19 cellular contexts compared by ENCODE assay signal in the genomic region with DNA sequence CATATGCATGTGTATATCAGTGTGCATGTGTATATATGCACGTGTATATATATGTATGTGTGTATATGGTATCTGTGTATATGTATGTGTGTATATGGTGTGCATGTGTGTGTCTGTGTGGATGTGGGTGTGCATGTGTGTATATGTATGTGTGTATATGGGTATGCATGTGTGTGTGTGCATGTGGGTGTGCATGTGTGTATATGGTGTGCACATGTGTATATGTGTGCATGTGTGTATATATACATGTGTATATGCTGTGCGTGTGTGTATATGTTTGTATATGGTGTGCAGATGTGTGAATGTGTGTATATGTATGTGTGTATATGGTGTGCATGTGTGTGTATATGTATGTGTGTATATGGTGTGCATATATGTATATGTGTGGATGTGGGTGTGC.
DNase-seq lines count a peak whose midpoint lies in the region; ATAC-seq and FAIRE-seq lines count a peak whose summit lies in the region.
"Had no signal": no experiment of that assay in that cellular context is flagged by ENCODE, and none has a peak within 500 bp of the region (broad histone marks: within the 10 kb centered on the region; RNA-seq: fewer than 3 reads in every experiment).

No MANE protein-coding gene starts in this region.

- no peak overlapping the region for H3K4me3 Mint-ChIP-seq in activated naive CD8-positive, alpha-beta T cell treated with anti-CD3 and anti-CD28 coated beads, Interleukin-2, amount 50 U/mL, for 24 hours
- no peak overlapping the region for H3K4me3 Mint-ChIP-seq in activated naive CD8-positive, alpha-beta T cell treated with anti-CD3 and anti-CD28 coated beads for 36 hours
- H3K4me3 Mint-ChIP-seq in stimulated activated effector memory CD8-positive, alpha-beta T cell treated with anti-CD3 and anti-CD28 coated beads, Interleukin-12 subunit alpha, Interleukin-12 subunit beta, amount 100 ng/mL, for 72 hours = no peak overlapping the region
- H3K4me3 Mint-ChIP-seq: CD4-positive, alpha-beta memory T cell had no signal

- no peaks in the 10 kb centered on the region for H3K27me3 Mint-ChIP-seq in activated naive CD8-positive, alpha-beta T cell treated with anti-CD3 and anti-CD28 coated beads, Interleukin-2, amount 50 U/mL, for 24 hours
- no peaks in the 10 kb centered on the region for H3K27me3 Mint-ChIP-seq in activated naive CD8-positive, alpha-beta T cell treated with anti-CD3 and anti-CD28 coated beads for 36 hours
- H3K27me3 Mint-ChIP-seq: CD4-positive, alpha-beta memory T cell had no signal

- H3K36me3 Mint-ChIP-seq in activated naive CD8-positive, alpha-beta T cell treated with anti-CD3 and anti-CD28 coated beads, Interleukin-2, amount 50 U/mL, for 24 hours (ENCODE audit: low read depth) = no peaks in the 10 kb centered on the region
- no peaks in the 10 kb centered on the region for H3K36me3 Mint-ChIP-seq in activated naive CD8-positive, alpha-beta T cell treated with anti-CD3 and anti-CD28 coated beads for 36 hours
- H3K36me3 Mint-ChIP-seq in stimulated activated effector memory CD8-positive, alpha-beta T cell treated with anti-CD3 and anti-CD28 coated beads, Interleukin-12 subunit alpha, Interleukin-12 subunit beta, amount 100 ng/mL, for 72 hours = no peaks in the 10 kb centered on the region
- H3K36me3 Mint-ChIP-seq: CD4-positive, alpha-beta memory T cell had no signal

- no peaks in the 10 kb centered on the region for H3K4me1 Mint-ChIP-seq in activated naive CD8-positive, alpha-beta T cell treated with anti-CD3 and anti-CD28 coated beads, Interleukin-2, amount 50 U/mL, for 24 hours
- no peaks in the 10 kb centered on the region for H3K4me1 Mint-ChIP-seq in activated naive CD8-positive, alpha-beta T cell treated with anti-CD3 and anti-CD28 coated beads for 36 hours
- H3K4me1 Mint-ChIP-seq in stimulated activated effector memory CD8-positive, alpha-beta T cell treated with anti-CD3 and anti-CD28 coated beads, Interleukin-12 subunit alpha, Interleukin-12 subunit beta, amount 100 ng/mL, for 72 hours = peaks cover 6% of the 10 kb centered on the region
- H3K4me1 Mint-ChIP-seq: CD4-positive, alpha-beta memory T cell had no signal

- peak; percentile 80 for FAIRE-seq in HTR-8/SVneo (lab: Jason Lieb, UNC)
- FAIRE-seq: GM19239, H1 had no signal

- peak overlapping the region; percentile 16 for H3K27ac Mint-ChIP-seq in activated naive CD8-positive, alpha-beta T cell treated with anti-CD3 and anti-CD28 coated beads, Interleukin-2, amount 50 U/mL, for 24 hours
- H3K27ac Mint-ChIP-seq in activated naive CD8-positive, alpha-beta T cell treated with anti-CD3 and anti-CD28 coated beads for 36 hours = no peak overlapping the region
- H3K27ac Mint-ChIP-seq in stimulated activated effector memory CD8-positive, alpha-beta T cell treated with anti-CD3 and anti-CD28 coated beads, Interleukin-12 subunit alpha, Interleukin-12 subunit beta, amount 100 ng/mL, for 72 hours = no peak overlapping the region
- H3K27ac Mint-ChIP-seq: CD4-positive, alpha-beta memory T cell had no signal

- DNase-seq in activated naive CD8-positive, alpha-beta T cell treated with anti-CD3 and anti-CD28 coated beads, Interleukin-2, amount 50 U/mL, for 24 hours = no peak
- DNase-seq in activated naive CD8-positive, alpha-beta T cell treated with anti-CD3 and anti-CD28 coated beads for 36 hours = no peak
- DNase-seq in HTR-8/SVneo (ENCODE audit: insufficient read length, low spot score) (no peak), islet precursor cell (peak; percentile 3), NCI-H524 (lab: John Stamatoyannopoulos, UW) (no peak), foreskin melanocyte (no peak)
- DNase-seq in stimulated activated effector memory CD8-positive, alpha-beta T cell treated with anti-CD3 and anti-CD28 coated beads, Interleukin-12 subunit alpha, Interleukin-12 subunit beta, amount 100 ng/mL, for 72 hours (ENCODE audit: low spot score in 2 of 2) = no peak
- DNase-seq: C1 segment of cervical spinal cord; Calu3; CD4-positive, alpha-beta memory T cell; COR-L47; DMS53; DMS79 treated with DMSO at 0.1 percent for 48 hours; GF-D8; GM23248; H7 had no signal

- ATAC-seq in activated naive CD8-positive, alpha-beta T cell treated with anti-CD3 and anti-CD28 coated beads, Interleukin-2, amount 50 U/mL, for 24 hours = no peak
- ATAC-seq in stimulated activated effector memory CD8-positive, alpha-beta T cell treated with anti-CD3 and anti-CD28 coated beads, Interleukin-12 subunit alpha, Interleukin-12 subunit beta, amount 100 ng/mL, for 72 hours = no peak
- ATAC-seq: HCT116 had no signal

- peaks cover 6% of the 10 kb centered on the region for H3K9me3 Mint-ChIP-seq in activated naive CD8-positive, alpha-beta T cell treated with anti-CD3 and anti-CD28 coated beads, Interleukin-2, amount 50 U/mL, for 24 hours
- peaks cover 2% of the 10 kb centered on the region for H3K9me3 Mint-ChIP-seq in activated naive CD8-positive, alpha-beta T cell treated with anti-CD3 and anti-CD28 coated beads for 36 hours
- H3K9me3 Mint-ChIP-seq in stimulated activated effector memory CD8-positive, alpha-beta T cell treated with anti-CD3 and anti-CD28 coated beads, Interleukin-12 subunit alpha, Interleukin-12 subunit beta, amount 100 ng/mL, for 72 hours = no peaks in the 10 kb centered on the region
